In the genomic region with DNA sequence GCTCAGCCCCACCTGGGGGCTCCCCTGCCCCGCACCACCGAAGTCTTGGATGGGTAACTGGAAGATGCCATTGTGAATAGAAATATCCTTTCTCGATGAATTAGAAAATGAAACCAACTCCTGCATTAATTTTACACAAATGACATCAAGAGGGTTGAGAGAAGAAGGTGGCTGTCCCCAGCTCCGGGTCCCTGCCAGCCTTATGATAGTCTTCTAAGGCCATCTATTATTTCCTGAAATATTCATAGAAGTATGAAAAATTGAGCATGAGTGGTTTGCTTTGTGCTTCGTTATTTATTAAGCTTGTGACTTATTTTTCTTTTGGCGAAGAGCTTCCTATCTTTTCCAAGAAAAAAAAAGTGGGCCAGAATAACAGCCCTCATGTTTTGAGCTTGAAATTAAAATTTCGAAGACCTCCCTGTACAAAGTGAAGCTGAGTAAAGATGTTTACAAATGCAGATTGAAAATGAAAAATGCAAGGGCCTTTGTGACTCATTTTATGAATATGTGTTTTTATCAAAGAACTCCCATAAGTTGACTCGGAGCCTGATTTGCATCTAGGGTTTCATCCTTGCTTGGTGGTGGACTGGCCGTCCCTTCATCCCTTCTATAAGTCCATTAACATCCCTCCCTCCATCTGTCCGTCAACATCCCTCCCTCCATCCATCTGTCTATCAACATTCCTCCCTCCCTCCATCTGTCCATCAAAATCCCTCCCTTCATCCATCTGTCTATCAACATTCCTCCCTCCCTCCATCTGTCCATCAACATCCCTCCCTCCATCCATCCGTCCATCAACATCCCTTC, we compare ENCODE assay signal across 8 cellular contexts. TPM values are rescaled to one million over a fixed set of nuclear protein-coding genes. Genes with fewer than 3 reads are reported as not detected.
DNase-seq lines count a peak whose midpoint lies in the region; ATAC-seq and TF ChIP-seq lines count a peak whose summit lies in the region.

No MANE protein-coding gene starts in this region.

- H3K27ac ChIP-seq in brain microvascular endothelial cell: no peak overlapping the region

- in situ Hi-C loops in brain microvascular endothelial cell (cut with HindIII; ENCODE audit: low pct_ligation_motif_present, low sequenced_read_pairs): no loop called here

- TF ChIP-seq CTCF in brain microvascular endothelial cell (IDR thresholded peaks at IDR 0.05; ENCODE audit: low read depth, low read length, missing control alignments) (no peak), mucosa of descending colon (IDR thresholded peaks at IDR 0.05) (no peak)

- no peaks in the 10 kb centered on the region for H3K36me3 ChIP-seq in brain microvascular endothelial cell (replicated peaks)
- H3K36me3 ChIP-seq in mucosa of descending colon (ENCODE audit: low read depth): no peaks in the 10 kb centered on the region

- no peaks in the 10 kb centered on the region for H3K27me3 ChIP-seq in brain microvascular endothelial cell (replicated peaks)

- DNase-seq in brain microvascular endothelial cell: peak; percentile 14
- no peak for DNase-seq in mucosa of descending colon
- no peak for DNase-seq in GOT3 (lab: John Stamatoyannopoulos, UW)
- no peak for DNase-seq in AML-193 (lab: John Stamatoyannopoulos, UW)
- DNase-seq in DMS 273 (lab: John Stamatoyannopoulos, UW; ENCODE audit: unreplicated experiment): no peak

- H3K4me1 ChIP-seq in mucosa of descending colon (ENCODE audit: low read depth): peaks cover 5% of the 10 kb centered on the region

- intact Hi-C loops in mucosa of descending colon (cut with DNase I, micrococcal nuclease): no loop called here

- H3K4me3 ChIP-seq in brain microvascular endothelial cell (ENCODE audit: low read depth, low read length) (peak overlapping the region; percentile 60), mucosa of descending colon (no peak overlapping the region)

- no peaks in the 10 kb centered on the region for H3K9me3 ChIP-seq in mucosa of descending colon

- peak; percentile 21 for ATAC-seq in GM19328 (IDR thresholded peaks at IDR 0.05; ENCODE audit: unreplicated experiment)
- peak; percentile 33 for ATAC-seq in HG03108 (IDR thresholded peaks at IDR 0.05; ENCODE audit: unreplicated experiment)
- peak; percentile 3 for ATAC-seq in mucosa of descending colon
- no peak for ATAC-seq in HG03280 (IDR thresholded peaks at IDR 0.05; ENCODE audit: unreplicated experiment)

RNA-seq across cellular contexts. Expression of a gene that starts 20.5 kb away (rescaled TPM):
- 1 to 10 TPM in 1 of 3 donors, under 1 TPM in 1, not detected in 1; 0.78 to 1.0 TPM for total RNA-seq in mucosa of descending colon
